Comparison of ENCODE assay signal across 13 cellular contexts in genomic region chr16:54062361-54063346, GRCh38.
DNase-seq lines count a peak whose midpoint lies in the region; ATAC-seq and TF ChIP-seq lines count a peak whose summit lies in the region.
"Had no signal": no experiment of that assay in that cellular context is flagged by ENCODE, and none has a peak within 500 bp of the region (broad histone marks: within the 10 kb centered on the region; RNA-seq: fewer than 3 reads in every experiment).

No MANE protein-coding gene starts in this region.

- peak overlapping the region; percentile 23 for H3K4me2 ChIP-seq in osteoblast (ENCODE audit: insufficient read depth, low read length)

- no peaks in the 10 kb centered on the region for H3K4me1 Mint-ChIP-seq in activated T-cell treated with anti-CD3 and anti-CD28 coated beads, Interleukin-2, amount 50 U/mL, for 4 hours (ENCODE audit: low read depth)

- no peaks in the 10 kb centered on the region for H3K79me2 ChIP-seq in osteoblast (ENCODE audit: insufficient read depth, low read length)

- H2AFZ ChIP-seq in osteoblast (ENCODE audit: low read length): no peak overlapping the region

- no peaks in the 10 kb centered on the region for H3K9me3 ChIP-seq in osteoblast (ENCODE audit: low read depth, low read length)
- H3K9me3 ChIP-seq: heart right ventricle had no signal

- H3K4me3 ChIP-seq in dorsolateral prefrontal cortex: no peak overlapping the region
- no peak overlapping the region for H3K4me3 ChIP-seq in osteoblast (ENCODE audit: insufficient read depth, low read length)

- intact Hi-C loops in dorsolateral prefrontal cortex (cut with DNase I): no loop called here

- H3K36me3 ChIP-seq in osteoblast (ENCODE audit: insufficient read depth, low read length): no peaks in the 10 kb centered on the region

- ATAC-seq in GM21360 (IDR thresholded peaks at IDR 0.05; ENCODE audit: unreplicated experiment) (no peak), HG03457 (IDR thresholded peaks at IDR 0.05; ENCODE audit: unreplicated experiment) (no peak)
- ATAC-seq in activated T-cell treated with anti-CD3 and anti-CD28 coated beads, Interleukin-2, amount 50 U/mL, for 4 hours: no peak
- ATAC-seq: CD8-positive, alpha-beta T cell had no signal

- H3K27ac ChIP-seq in dorsolateral prefrontal cortex: no peak overlapping the region
- no peak overlapping the region for H3K27ac ChIP-seq in osteoblast (ENCODE audit: low read depth, low read length)
- H3K27ac ChIP-seq: heart right ventricle had no signal

- H4K20me1 ChIP-seq in osteoblast (ENCODE audit: insufficient read depth, low read length): no peaks in the 10 kb centered on the region

- H3K27me3 ChIP-seq in dorsolateral prefrontal cortex: no peaks in the 10 kb centered on the region
- H3K27me3 ChIP-seq in osteoblast (ENCODE audit: insufficient read depth, low read length): no peaks in the 10 kb centered on the region
- H3K27me3 ChIP-seq: heart right ventricle had no signal

- no peaks in the 10 kb centered on the region for H3K4me1 ChIP-seq in osteoblast (ENCODE audit: insufficient read depth, low read length)

- no peak overlapping the region for H3K4me3 Mint-ChIP-seq in activated T-cell treated with anti-CD3 and anti-CD28 coated beads, Interleukin-2, amount 50 U/mL, for 4 hours
- H3K4me3 Mint-ChIP-seq: CD8-positive, alpha-beta T cell had no signal

- TF ChIP-seq CTCF in dorsolateral prefrontal cortex (IDR thresholded peaks at IDR 0.05 in 54 of 56, conservative IDR thresholded peaks at IDR 0.05 in 2 of 56; ENCODE audit: low read depth in 1 of 56, partially characterized antibody in 56 of 56): peak in 38 of 56 donors; percentile 11 to 47 (median 28)
- TF ChIP-seq CTCF in osteoblast (IDR thresholded peaks at IDR 0.05; ENCODE audit: extremely low read depth, low read depth, low read length): peak; percentile 20

- H3K9me3 Mint-ChIP-seq in activated T-cell treated with anti-CD3 and anti-CD28 coated beads, Interleukin-2, amount 50 U/mL, for 4 hours: no peaks in the 10 kb centered on the region
- H3K9me3 Mint-ChIP-seq: CD8-positive, alpha-beta T cell had no signal

- peak; percentile 3 for DNase-seq in HT-29 (ENCODE audit: low spot score)
- peak; percentile 84 for DNase-seq in NCI-H2107 treated with DMSO at 0.1 percent for 48 hours (lab: John Stamatoyannopoulos, UW; ENCODE audit: unreplicated experiment)
- no peak for DNase-seq in dorsolateral prefrontal cortex
- DNase-seq in osteoblast (ENCODE audit: insufficient read length, low spot score, missing footprints): no peak
- DNase-seq in activated T-cell treated with anti-CD3 and anti-CD28 coated beads, Interleukin-2, amount 50 U/mL, for 4 hours: no peak
- DNase-seq: activated CD8-positive, alpha-beta memory T cell treated with anti-CD3 and anti-CD28 coated beads, Interleukin-2, amount 50 U/mL, for 4 hours; CD8-positive, alpha-beta T cell; mesenchymal stem cell; NCI-H226; SHP77 treated with DMSO at 0.1 percent for 48 hours had no signal

- peaks cover 7% of the 10 kb centered on the region for H3K36me3 Mint-ChIP-seq in activated T-cell treated with anti-CD3 and anti-CD28 coated beads, Interleukin-2, amount 50 U/mL, for 4 hours (ENCODE audit: insufficient read depth)

- H3K27me3 Mint-ChIP-seq in activated T-cell treated with anti-CD3 and anti-CD28 coated beads, Interleukin-2, amount 50 U/mL, for 4 hours (ENCODE audit: low read depth): no peaks in the 10 kb centered on the region

Comparison
In these comparisons a context has a peak if more than half of its experiments do, and no peak if none do; other contexts are left out.
1. DNase-seq: peak in HT-29 (single experiment) and NCI-H2107 treated with DMSO at 0.1 percent for 48 hours (single experiment); none in dorsolateral prefrontal cortex (0 of 10), osteoblast (single experiment) and activated T-cell treated with anti-CD3 and anti-CD28 coated beads, Interleukin-2, amount 50 U/mL, for 4 hours (single experiment).